8 cellular contexts compared by ENCODE assay signal in genomic region chr11:721913-722811, GRCh38. TPM values are rescaled to one million over a fixed set of nuclear protein-coding genes. Genes with fewer than 3 reads are reported as not detected.
A peak's percentile ranks its signal among the peaks of the same experiment; 100 is the strongest.
DNase-seq lines count a peak whose midpoint lies in the region; ATAC-seq and TF ChIP-seq lines count a peak whose summit lies in the region.

No MANE protein-coding gene starts in this region.

- TF ChIP-seq CTCF in natural killer cell (IDR thresholded peaks at IDR 0.05) (no peak), BE2C (IDR thresholded peaks at IDR 0.05; ENCODE audit: low read depth, low read length) (no peak)

- DNase-seq in GDM1 (lab: John Stamatoyannopoulos, UW) (peak; percentile 15), NCI-H1105 (lab: John Stamatoyannopoulos, UW) (peak; percentile 71), natural killer cell (no peak), glomerular visceral epithelial cell (ENCODE audit: extremely low spot score) (no peak), HuH-7.5 (ENCODE audit: low spot score) (no peak), BE2C (no peak)
- DNase-seq in activated CD8-positive, alpha-beta T cell treated with anti-CD3 and anti-CD28 coated beads, Interleukin-2, amount 10 ng/mL, durations not matched to agents 7 days and 5 days, result peak; percentile 68

- peaks cover 52% of the 10 kb centered on the region for H3K27me3 ChIP-seq in BE2C

- intact Hi-C loops in natural killer cell (cut with micrococcal nuclease), result loop anchor here (2.0 to 10.0 kb wide), 3 partner anchors 25 to 107 kb away; partner anchors contain the start of gene IRF7

- no peak overlapping the region for H3K4me3 ChIP-seq in BE2C (ENCODE audit: low read depth, low read length)

- H3K27me3 Mint-ChIP-seq in activated CD8-positive, alpha-beta T cell treated with anti-CD3 and anti-CD28 coated beads, Interleukin-2, amount 10 ng/mL, durations not matched to agents 7 days and 5 days (ENCODE audit: low read depth), result peaks cover 25% of the 10 kb centered on the region
- peaks cover 7 to 26% of the 10 kb centered on the region in 2 donors for H3K27me3 Mint-ChIP-seq in natural killer cell (ENCODE audit: low read depth in 2 of 2)

- no peak overlapping the region for H3K4me3 Mint-ChIP-seq in activated CD8-positive, alpha-beta T cell treated with anti-CD3 and anti-CD28 coated beads, Interleukin-2, amount 10 ng/mL, durations not matched to agents 7 days and 5 days
- no peak overlapping the region for H3K4me3 Mint-ChIP-seq in natural killer cell

- no peaks in the 10 kb centered on the region for H3K9me3 Mint-ChIP-seq in activated CD8-positive, alpha-beta T cell treated with anti-CD3 and anti-CD28 coated beads, Interleukin-2, amount 10 ng/mL, durations not matched to agents 7 days and 5 days (ENCODE audit: insufficient read depth)
- H3K9me3 Mint-ChIP-seq in natural killer cell, result no peaks in the 10 kb centered on the region

- POLR2A ChIA-PET in activated CD8-positive, alpha-beta T cell treated with anti-CD3 and anti-CD28 coated beads, Interleukin-2, amount 10 ng/mL, durations not matched to agents 7 days and 5 days (lab: Charles Lee), result interaction anchor here (0.6 to 1.4 kb wide), 3 partner anchors 25 to 276 kb away, joined by 3 to 6 read pairs (median 3); partner anchors contain the start of gene TMEM80

- H3K4me1 Mint-ChIP-seq in activated CD8-positive, alpha-beta T cell treated with anti-CD3 and anti-CD28 coated beads, Interleukin-2, amount 10 ng/mL, durations not matched to agents 7 days and 5 days (ENCODE audit: low read depth), result peaks cover 21% of the 10 kb centered on the region
- H3K4me1 Mint-ChIP-seq in natural killer cell, result peaks cover 6 to 21% of the 10 kb centered on the region in 2 donors

- peak; percentile 47 for ATAC-seq in activated CD8-positive, alpha-beta T cell treated with anti-CD3 and anti-CD28 coated beads, Interleukin-2, amount 10 ng/mL, durations not matched to agents 7 days and 5 days
- ATAC-seq in natural killer cell (peak; percentile 24 to 56 (median 31)), GM21619 (IDR thresholded peaks at IDR 0.05; ENCODE audit: unreplicated experiment) (no peak)

- no peaks in the 10 kb centered on the region for H3K36me3 Mint-ChIP-seq in activated CD8-positive, alpha-beta T cell treated with anti-CD3 and anti-CD28 coated beads, Interleukin-2, amount 10 ng/mL, durations not matched to agents 7 days and 5 days (ENCODE audit: low read depth)
- no peaks in the 10 kb centered on the region for H3K36me3 Mint-ChIP-seq in natural killer cell

- H3K9me3 ChIP-seq in BE2C, result no peaks in the 10 kb centered on the region

- H3K36me3 ChIP-seq in BE2C, result no peaks in the 10 kb centered on the region

- no peak overlapping the region for H3K27ac Mint-ChIP-seq in activated CD8-positive, alpha-beta T cell treated with anti-CD3 and anti-CD28 coated beads, Interleukin-2, amount 10 ng/mL, durations not matched to agents 7 days and 5 days
- H3K27ac Mint-ChIP-seq in natural killer cell, result peak overlapping the region in 1 of 2 donors; percentile 58

- CTCF ChIA-PET in activated CD8-positive, alpha-beta T cell treated with anti-CD3 and anti-CD28 coated beads, Interleukin-2, amount 10 ng/mL, durations not matched to agents 7 days and 5 days (lab: Charles Lee), result interaction anchor here (0.9 to 7.3 kb wide), 11 partner anchors 8 to 417 kb away, joined by 3 to 86 read pairs (median 5); partner anchors contain the start of genes DEAF1, PHRF1 and TMEM80

- no peaks in the 10 kb centered on the region for H3K4me1 ChIP-seq in BE2C

RNA-seq across cellular contexts. Expression of gene EPS8L2, which starts 16.1 kb away (rescaled TPM):
- 10 to 100 TPM; 13.9 to 15.0 TPM for total RNA-seq in activated CD8-positive, alpha-beta T cell treated with anti-CD3 and anti-CD28 coated beads, Interleukin-2, amount 10 ng/mL, durations not matched to agents 7 days and 5 days
- total RNA-seq in natural killer cell, result 10 to 100 TPM in 1 of 3 donors, 1 to 10 TPM in 2; 6.9 to 10.9 (median 9.3) TPM
- 1.1 TPM for polyA plus RNA-seq in BE2C (2012; ENCODE audit: insufficient read depth, insufficient read length, low read depth)

RNA-seq across cellular contexts. Expression of gene TALDO1, which starts 25.1 kb away (rescaled TPM):
- total RNA-seq in activated CD8-positive, alpha-beta T cell treated with anti-CD3 and anti-CD28 coated beads, Interleukin-2, amount 10 ng/mL, durations not matched to agents 7 days and 5 days, result 100 to 1,000 TPM; 278 to 289 TPM
- 10 to 100 TPM; 46.1 to 94.8 (median 55.4) TPM for total RNA-seq in natural killer cell
- 216 TPM for polyA plus RNA-seq in BE2C (2012; ENCODE audit: insufficient read depth, insufficient read length, low read depth)

RNA-seq across cellular contexts. Expression of gene TMEM80, which starts 26.5 kb away (rescaled TPM):
- total RNA-seq in activated CD8-positive, alpha-beta T cell treated with anti-CD3 and anti-CD28 coated beads, Interleukin-2, amount 10 ng/mL, durations not matched to agents 7 days and 5 days, result 10 to 100 TPM; 27.1 to 29.8 TPM
- 10 to 100 TPM; 17.8 to 42.1 (median 33.0) TPM for total RNA-seq in natural killer cell
- 11.7 TPM for polyA plus RNA-seq in BE2C (2012; ENCODE audit: insufficient read depth, insufficient read length, low read depth)

RNA-seq across cellular contexts. Expression of gene DEAF1, which starts 27.1 kb away (rescaled TPM):
- 10 to 100 TPM; 34.1 to 36.7 TPM for total RNA-seq in activated CD8-positive, alpha-beta T cell treated with anti-CD3 and anti-CD28 coated beads, Interleukin-2, amount 10 ng/mL, durations not matched to agents 7 days and 5 days
- total RNA-seq in natural killer cell, result 10 to 100 TPM; 25.9 to 26.9 (median 26.8) TPM
- polyA plus RNA-seq in BE2C (2012; ENCODE audit: insufficient read depth, insufficient read length, low read depth), result 37.2 TPM

RNA-seq across cellular contexts. Expression of gene GATD1, which starts 55.1 kb away (rescaled TPM):
- total RNA-seq in activated CD8-positive, alpha-beta T cell treated with anti-CD3 and anti-CD28 coated beads, Interleukin-2, amount 10 ng/mL, durations not matched to agents 7 days and 5 days, result 10 to 100 TPM; 52.1 to 63.2 TPM
- 10 to 100 TPM; 40.4 to 43.1 (median 42.1) TPM for total RNA-seq in natural killer cell
- polyA plus RNA-seq in BE2C (2012; ENCODE audit: insufficient read depth, insufficient read length, low read depth), result 71.4 TPM

Comparison
In these comparisons a context has a peak if more than half of its experiments do, and no peak if none do; other contexts are left out.
1. DNase-seq: peak in GDM1 (single experiment), NCI-H1105 (single experiment) and activated CD8-positive, alpha-beta T cell treated with anti-CD3 and anti-CD28 coated beads, Interleukin-2, amount 10 ng/mL, durations not matched to agents 7 days and 5 days (single experiment); none in natural killer cell (single experiment), glomerular visceral epithelial cell (single experiment), HuH-7.5 (single experiment) and BE2C (single experiment).